8 cellular contexts compared by ENCODE assay signal in genomic region chr15:98428253-98428989, GRCh38.
DNase-seq lines count a peak whose midpoint lies in the region; ATAC-seq, FAIRE-seq and TF ChIP-seq lines count a peak whose summit lies in the region.

No MANE protein-coding gene starts in this region.

- TF ChIP-seq CTCF in GM06990 (IDR thresholded peaks at IDR 0.05; ENCODE audit: insufficient read depth, low read length, poor library complexity, severe bottlenecking) = peak; percentile 72
- TF ChIP-seq CTCF in VCaP (conservative IDR thresholded peaks at IDR 0.05) = peak; percentile 99
- peak; percentile 90 for TF ChIP-seq CTCF in bronchial epithelial cell (IDR thresholded peaks at IDR 0.05; ENCODE audit: insufficient read depth, low read length, severe bottlenecking)

- no peak overlapping the region for H3K4me3 ChIP-seq in GM06990 (replicated peaks; ENCODE audit: low read depth, low read length)
- H3K4me3 ChIP-seq in Jurkat, Clone E6-1 (ENCODE audit: low read length) = peak overlapping the region; percentile 16
- H3K4me3 ChIP-seq in bronchial epithelial cell (ENCODE audit: low read depth, low read length) = peak overlapping the region; percentile 30

- H3K36me3 ChIP-seq in GM06990 (ENCODE audit: control insufficient read depth, insufficient read depth, low read length) (no peaks in the 10 kb centered on the region), bronchial epithelial cell (ENCODE audit: control insufficient read depth, insufficient read depth, low read length) (no peaks in the 10 kb centered on the region)

- no peak for FAIRE-seq in bronchial epithelial cell (lab: Jason Lieb, UNC)

- ATAC-seq in GM21786 (IDR thresholded peaks at IDR 0.05; ENCODE audit: unreplicated experiment) = peak; percentile 80

- H3K27ac ChIP-seq in VCaP = no peak overlapping the region; the same call in 1 of the 2 replicates

- no peaks in the 10 kb centered on the region; the same call in 1 of the 2 replicates for H3K27me3 ChIP-seq in GM06990 (replicated peaks; ENCODE audit: control insufficient read depth, insufficient read depth, low read length)
- no peaks in the 10 kb centered on the region for H3K27me3 ChIP-seq in bronchial epithelial cell (ENCODE audit: control insufficient read depth, insufficient read depth, low read length)

- peak; percentile 42 for DNase-seq in GM06990 (ENCODE audit: extremely low read depth, insufficient read length)
- no peak for DNase-seq in Jurkat, Clone E6-1 (ENCODE audit: low read depth, low spot score)
- peak; percentile 78 for DNase-seq in bronchial epithelial cell (ENCODE audit: low read depth)
- peak; percentile 57 for DNase-seq in iris pigment epithelial cell (ENCODE audit: low read depth)
- peak; percentile 18 to 46 for DNase-seq in stimulated activated CD4-positive, alpha-beta T cell treated with anti-CD3 and anti-CD28 coated beads, Interleukin-15, amount 100 ng/mL, for 1 hour (ENCODE audit: low read depth in 1 of 2, low spot score in 1 of 2)
- no peak for DNase-seq in globus pallidus (ENCODE audit: low spot score)

Comparison
In these comparisons a context has a peak if more than half of its experiments do, and no peak if none do; other contexts are left out.
1. DNase-seq: peak in GM06990 (single experiment), bronchial epithelial cell (single experiment), iris pigment epithelial cell (single experiment) and stimulated activated CD4-positive, alpha-beta T cell treated with anti-CD3 and anti-CD28 coated beads, Interleukin-15, amount 100 ng/mL, for 1 hour (2 of 2); none in Jurkat, Clone E6-1 (single experiment) and globus pallidus (single experiment).
2. Peak in every context shown above with its lines, with median percentiles within 50 percentile points of each other: CTCF ChIP-seq.